11 cellular contexts compared by ENCODE assay signal in the genomic region with DNA sequence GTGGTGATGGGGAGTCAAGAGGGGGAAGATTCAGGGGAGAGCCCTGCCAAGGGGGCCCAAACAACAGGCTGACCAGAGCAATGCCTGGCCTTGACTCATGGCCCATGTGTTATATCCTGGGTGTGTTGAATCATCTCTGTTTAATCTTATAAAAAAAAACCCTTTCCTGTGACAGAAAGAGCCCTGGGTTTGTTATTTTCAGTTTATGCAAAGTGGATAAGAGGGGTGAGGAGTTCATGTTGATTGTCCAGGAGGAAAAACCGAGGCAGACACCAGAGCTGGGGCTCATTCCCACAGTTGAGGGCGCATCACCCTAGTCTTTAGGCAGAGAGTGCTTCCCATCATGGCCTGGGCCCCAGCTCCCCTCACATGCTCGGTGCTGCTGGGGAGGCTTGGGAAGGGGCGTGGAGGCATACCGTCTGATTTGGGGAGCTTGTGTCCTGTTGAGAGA. TPM values are rescaled to one million over a fixed set of nuclear protein-coding genes. Genes with fewer than 3 reads are reported as not detected.
DNase-seq lines count a peak whose midpoint lies in the region; ATAC-seq lines count a peak whose summit lies in the region.
"Had no signal": no experiment of that assay in that cellular context is flagged by ENCODE, and none has a peak within 500 bp of the region (broad histone marks: within the 10 kb centered on the region; RNA-seq: fewer than 3 reads in every experiment).

No MANE protein-coding gene starts in this region.

- intact Hi-C loops in activated T-helper 2 cell treated with anti-CD3 and anti-CD28 coated beads, Interferon-gamma antibody, Interleukin-2, Interleukin-4, amounts not matched to agents 10 μg/mL and 5 μg/mL and 100 μg/mL, durations not matched to agents 14 hours and 24 hours and 36 hours (cut with micrococcal nuclease), result loop anchor here (2.0 to 10.0 kb wide), 2 partner anchors 37 to 255 kb away; no protein-coding TSS in a partner anchor

- ATAC-seq in HG03108 (IDR thresholded peaks at IDR 0.05; ENCODE audit: unreplicated experiment) (peak; percentile 32), memory B cell (ENCODE audit: low read depth) (no peak), HG03039 (IDR thresholded peaks at IDR 0.05; ENCODE audit: unreplicated experiment) (no peak)
- ATAC-seq: body of pancreas had no signal

- peak; percentile 75 for DNase-seq in COLO829 (ENCODE audit: low spot score)
- DNase-seq in activated T-helper 2 cell treated with anti-CD3 and anti-CD28 coated beads, Interferon-gamma antibody, Interleukin-2, Interleukin-4, amounts not matched to agents 10 μg/mL and 5 μg/mL and 100 μg/mL, durations not matched to agents 14 hours and 24 hours and 36 hours (ENCODE audit: low spot score), result no peak
- DNase-seq in memory B cell (ENCODE audit: low spot score in 2 of 2), result no peak
- DNase-seq in NCI-H1436 treated with DMSO at 0.1 percent for 48 hours (lab: John Stamatoyannopoulos, UW), result no peak
- DNase-seq in cerebellum (ENCODE audit: low spot score), result no peak
- DNase-seq in NCI-H2081 (lab: John Stamatoyannopoulos, UW), result no peak
- DNase-seq: body of pancreas, GF-D8 had no signal

- no peaks in the 10 kb centered on the region for H3K9me3 Mint-ChIP-seq in activated T-helper 2 cell treated with anti-CD3 and anti-CD28 coated beads, Interferon-gamma antibody, Interleukin-2, Interleukin-4, amounts not matched to agents 10 μg/mL and 5 μg/mL and 100 μg/mL, durations not matched to agents 14 hours and 24 hours and 36 hours
- no peaks in the 10 kb centered on the region for H3K9me3 Mint-ChIP-seq in memory B cell

- H3K4me1 Mint-ChIP-seq in activated T-helper 2 cell treated with anti-CD3 and anti-CD28 coated beads, Interferon-gamma antibody, Interleukin-2, Interleukin-4, amounts not matched to agents 10 μg/mL and 5 μg/mL and 100 μg/mL, durations not matched to agents 14 hours and 24 hours and 36 hours (ENCODE audit: low read depth), result peaks cover 29% of the 10 kb centered on the region
- H3K4me1 Mint-ChIP-seq in memory B cell, result peaks cover 26% of the 10 kb centered on the region

- H3K4me3 Mint-ChIP-seq in activated T-helper 2 cell treated with anti-CD3 and anti-CD28 coated beads, Interferon-gamma antibody, Interleukin-2, Interleukin-4, amounts not matched to agents 10 μg/mL and 5 μg/mL and 100 μg/mL, durations not matched to agents 14 hours and 24 hours and 36 hours (ENCODE audit: low read depth), result no peak overlapping the region
- H3K4me3 Mint-ChIP-seq in memory B cell, result peak overlapping the region; percentile 28

- H3K27me3 Mint-ChIP-seq in activated T-helper 2 cell treated with anti-CD3 and anti-CD28 coated beads, Interferon-gamma antibody, Interleukin-2, Interleukin-4, amounts not matched to agents 10 μg/mL and 5 μg/mL and 100 μg/mL, durations not matched to agents 14 hours and 24 hours and 36 hours (ENCODE audit: low read depth), result no peaks in the 10 kb centered on the region
- H3K27me3 Mint-ChIP-seq in memory B cell, result no peaks in the 10 kb centered on the region

- H3K27ac Mint-ChIP-seq in activated T-helper 2 cell treated with anti-CD3 and anti-CD28 coated beads, Interferon-gamma antibody, Interleukin-2, Interleukin-4, amounts not matched to agents 10 μg/mL and 5 μg/mL and 100 μg/mL, durations not matched to agents 14 hours and 24 hours and 36 hours, result peak overlapping the region; percentile 84
- peak overlapping the region; percentile 75 for H3K27ac Mint-ChIP-seq in memory B cell

- H3K36me3 Mint-ChIP-seq in activated T-helper 2 cell treated with anti-CD3 and anti-CD28 coated beads, Interferon-gamma antibody, Interleukin-2, Interleukin-4, amounts not matched to agents 10 μg/mL and 5 μg/mL and 100 μg/mL, durations not matched to agents 14 hours and 24 hours and 36 hours (ENCODE audit: low read depth), result no peaks in the 10 kb centered on the region
- no peaks in the 10 kb centered on the region for H3K36me3 Mint-ChIP-seq in memory B cell

RNA-seq across cellular contexts. Expression of a gene that starts 30.9 kb away (rescaled TPM):
- not detected in 2 replicates for total RNA-seq in activated T-helper 2 cell treated with anti-CD3 and anti-CD28 coated beads, Interferon-gamma antibody, Interleukin-2, Interleukin-4, amounts not matched to agents 10 μg/mL and 5 μg/mL and 100 μg/mL, durations not matched to agents 14 hours and 24 hours and 36 hours
- not detected for total RNA-seq in cerebellum
- total RNA-seq: body of pancreas, mononuclear cell had no signal

RNA-seq across cellular contexts. Expression of a gene that starts 43.5 kb away (rescaled TPM):
- not detected in 2 replicates for total RNA-seq in activated T-helper 2 cell treated with anti-CD3 and anti-CD28 coated beads, Interferon-gamma antibody, Interleukin-2, Interleukin-4, amounts not matched to agents 10 μg/mL and 5 μg/mL and 100 μg/mL, durations not matched to agents 14 hours and 24 hours and 36 hours
- 1.1 TPM for total RNA-seq in cerebellum
